Comparison of ENCODE assay signal across 19 cellular contexts in the genomic region with DNA sequence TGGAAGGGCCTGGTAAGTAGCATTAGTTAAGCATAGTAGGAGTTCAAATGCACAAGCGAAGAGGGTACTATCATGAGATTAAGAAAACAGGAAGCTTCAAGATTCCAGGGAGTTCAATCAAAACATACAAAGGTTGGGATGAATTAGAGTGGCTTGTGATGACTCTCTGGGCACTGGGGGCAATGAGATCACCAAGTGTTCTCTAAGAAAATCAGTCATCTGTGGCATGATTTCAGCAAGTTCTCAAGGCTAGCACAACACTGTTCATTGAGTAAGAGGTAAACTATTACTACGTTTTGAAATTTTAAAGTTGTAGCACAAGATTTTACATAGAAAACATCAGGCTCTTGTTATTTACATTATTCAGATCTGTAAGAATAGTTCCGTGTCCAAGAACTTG.
DNase-seq lines count a peak whose midpoint lies in the region; ATAC-seq, FAIRE-seq and TF ChIP-seq lines count a peak whose summit lies in the region.
"Had no signal": no experiment of that assay in that cellular context is flagged by ENCODE, and none has a peak within 500 bp of the region (broad histone marks: within the 10 kb centered on the region; RNA-seq: fewer than 3 reads in every experiment).

No MANE protein-coding gene starts in this region.

- no peak for TF ChIP-seq CTCF in epithelial cell of proximal tubule (conservative IDR thresholded peaks at IDR 0.05; ENCODE audit: low read depth, low read length)

- ATAC-seq in HG03457 (IDR thresholded peaks at IDR 0.05; ENCODE audit: unreplicated experiment), result no peak
- ATAC-seq: PC-3 had no signal

- DNase-seq in Caki2 (ENCODE audit: low read depth), result peak; percentile 87
- DNase-seq in RCC 7860 (ENCODE audit: low spot score), result peak; percentile 75
- peak; percentile 94 for DNase-seq in epithelial cell of proximal tubule (ENCODE audit: low read depth)
- DNase-seq in myocyte (ENCODE audit: low read depth), result peak; percentile 38
- DNase-seq in pons (ENCODE audit: low spot score), result no peak
- no peak for DNase-seq in middle frontal gyrus (ENCODE audit: extremely low spot score, low spot score)
- DNase-seq in erythroblast (lab: John Stamatoyannopoulos, UW), result no peak
- DNase-seq: activated effector memory CD4-positive, alpha-beta T cell treated with anti-CD3 and anti-CD28 coated beads, Interleukin-2, amount 50 U/mL, for 16 hours; C1 segment of cervical spinal cord; dorsolateral prefrontal cortex; immature natural killer cell; NCI-H69; nucleus accumbens; PC-3; small intestine; stimulated activated naive CD4-positive, alpha-beta T cell treated with Interleukin-2 at 50 U/mL for 16 hours; uterus had no signal

- no peak for TF ChIP-seq POLR2A in erythroblast (IDR thresholded peaks at IDR 0.05; ENCODE audit: low read length)

- in situ Hi-C loops in Caki2 (cut with HindIII; ENCODE audit: low pct_unique_long_range_greater_than_20kb, low sequenced_read_pairs), result loop anchor here (10.0 kb wide), 1 partner anchor 62 kb away; no protein-coding TSS in a partner anchor

- no peak overlapping the region for H3K4me3 ChIP-seq in epithelial cell of proximal tubule (ENCODE audit: low read depth, low read length)
- H3K4me3 ChIP-seq: dorsolateral prefrontal cortex, uterus had no signal

- FAIRE-seq in RCC 7860 (lab: Jason Lieb, UNC), result peak; percentile 94
- FAIRE-seq: astrocyte, small intestine had no signal

Comparison
In these comparisons a context has a peak if more than half of its experiments do, and no peak if none do; other contexts are left out.
1. DNase-seq: peak in Caki2 (single experiment), RCC 7860 (single experiment), epithelial cell of proximal tubule (single experiment) and myocyte (single experiment); none in pons (single experiment), middle frontal gyrus (single experiment) and erythroblast (0 of 2).